In genomic region chr17:76473541-76473985, GRCh38 we compare ENCODE assay signal across 11 cellular contexts. TPM values are rescaled to one million over a fixed set of nuclear protein-coding genes. Genes with fewer than 3 reads are reported as not detected.
DNase-seq lines count a peak whose midpoint lies in the region; ATAC-seq and TF ChIP-seq lines count a peak whose summit lies in the region.
"Had no signal": no experiment of that assay in that cellular context is flagged by ENCODE, and none has a peak within 500 bp of the region (broad histone marks: within the 10 kb centered on the region; RNA-seq: fewer than 3 reads in every experiment).

No MANE protein-coding gene starts in this region.

- H3K27me3 ChIP-seq in neural progenitor cell = no peaks in the 10 kb centered on the region
- H3K27me3 ChIP-seq: gastroesophageal sphincter had no signal

- H3K9me3 ChIP-seq in HEK293 (ENCODE audit: control insufficient read depth, insufficient read depth, low read depth, low read length) (no peaks in the 10 kb centered on the region), neural progenitor cell (ENCODE audit: low read depth) (no peaks in the 10 kb centered on the region)
- H3K9me3 ChIP-seq: gastroesophageal sphincter had no signal

- H3K4me3 Mint-ChIP-seq in chondrocyte (ENCODE audit: unreplicated experiment) (no peak overlapping the region), neural progenitor cell (no peak overlapping the region)

- H3K9ac ChIP-seq in neural progenitor cell = no peak overlapping the region

- H3K27me3 Mint-ChIP-seq in chondrocyte (ENCODE audit: low read depth) (no peaks in the 10 kb centered on the region), neural progenitor cell (ENCODE audit: insufficient read depth, low read depth) (peaks cover 10% of the 10 kb centered on the region)

- peak; percentile 47 for DNase-seq in DMS53 (lab: John Stamatoyannopoulos, UW)
- DNase-seq in DMS53 treated with DMSO at 0.1 percent for 48 hours (lab: John Stamatoyannopoulos, UW; ENCODE audit: unreplicated experiment) = no peak
- DNase-seq in chondrocyte (ENCODE audit: low spot score) = peak; percentile 90
- DNase-seq in neural progenitor cell (ENCODE audit: low spot score) = peak; percentile 68
- no peak for DNase-seq in putamen (ENCODE audit: low spot score)
- DNase-seq: NCI-H1694 had no signal

- no peak overlapping the region for H2AFZ ChIP-seq in neural progenitor cell (replicated peaks)

- no peak overlapping the region for H3K4me3 ChIP-seq in HEK293 (ENCODE audit: low read depth, low read length)
- no peak overlapping the region for H3K4me3 ChIP-seq in neural progenitor cell
- H3K4me3 ChIP-seq: gastroesophageal sphincter had no signal

- no peak overlapping the region for H3K27ac Mint-ChIP-seq in chondrocyte (ENCODE audit: unreplicated experiment)
- H3K27ac Mint-ChIP-seq in neural progenitor cell = no peak overlapping the region

- ATAC-seq in HG03354 (IDR thresholded peaks at IDR 0.05; ENCODE audit: poor library complexity, severe bottlenecking, unreplicated experiment) (no peak), GM18867 (IDR thresholded peaks at IDR 0.05; ENCODE audit: unreplicated experiment) (no peak)
- ATAC-seq: gastroesophageal sphincter had no signal

- no peaks in the 10 kb centered on the region for H3K4me1 ChIP-seq in HEK293 (ENCODE audit: control insufficient read depth, insufficient read depth, low read length)
- no peaks in the 10 kb centered on the region for H3K4me1 ChIP-seq in neural progenitor cell
- H3K4me1 ChIP-seq: gastroesophageal sphincter had no signal

- no peak overlapping the region for H3K4me2 ChIP-seq in neural progenitor cell

- POLR2A ChIA-PET in HEK293 (lab: Yijun Ruan, JAX) = no interaction called here

- H4K20me1 ChIP-seq in neural progenitor cell (ENCODE audit: low read depth) = no peaks in the 10 kb centered on the region

- H3K36me3 ChIP-seq in HEK293 (ENCODE audit: control insufficient read depth in 2 of 2, insufficient read depth in 1 of 2, low read length in 2 of 2) = peaks cover 0 to 14% of the 10 kb centered on the region in 2 experiments; a peak in 1 of 3 replicates
- no peaks in the 10 kb centered on the region for H3K36me3 ChIP-seq in neural progenitor cell

- H3F3A ChIP-seq in neural progenitor cell (ENCODE audit: low read depth) = no peaks in the 10 kb centered on the region

- no peaks in the 10 kb centered on the region for H3K36me3 Mint-ChIP-seq in chondrocyte (ENCODE audit: low read depth)
- no peaks in the 10 kb centered on the region for H3K36me3 Mint-ChIP-seq in neural progenitor cell

- 0 out of 2 replicates have a peak, but pooled peaks have one; percentile 44 for TF ChIP-seq CTCF in HEK293 (tag by site-specific recombination; IDR thresholded peaks at IDR 0.05)
- peak; percentile 65 for TF ChIP-seq CTCF in chondrocyte (IDR thresholded peaks at IDR 0.05)
- TF ChIP-seq CTCF in neural progenitor cell (IDR thresholded peaks at IDR 0.05) = peak; percentile 55

- no peaks in the 10 kb centered on the region for H3K4me1 Mint-ChIP-seq in chondrocyte (ENCODE audit: low read depth)
- peaks cover 5% of the 10 kb centered on the region for H3K4me1 Mint-ChIP-seq in neural progenitor cell

- H3K9me3 Mint-ChIP-seq in chondrocyte (ENCODE audit: low read depth) (no peaks in the 10 kb centered on the region), neural progenitor cell (no peaks in the 10 kb centered on the region)

- CTCF ChIA-PET in HEK293 (lab: Yijun Ruan, JAX) = interaction anchor here (0.6 to 1.8 kb wide), 6 partner anchors 25 to 196 kb away, joined by 3 to 6 read pairs (median 3); no protein-coding TSS in a partner anchor

- no peak overlapping the region for H3K27ac ChIP-seq in HEK293 (ENCODE audit: extremely low read depth, low read depth, low read length)
- no peak overlapping the region for H3K27ac ChIP-seq in neural progenitor cell
- H3K27ac ChIP-seq: gastroesophageal sphincter had no signal

- H3K79me2 ChIP-seq in neural progenitor cell (ENCODE audit: low read depth) = no peaks in the 10 kb centered on the region

TF ChIP-seq in HEK293, 187 proteins besides CTCF, POLR2A, EP300 and RAD21:
- TF ChIP-seq, protein P1, sequence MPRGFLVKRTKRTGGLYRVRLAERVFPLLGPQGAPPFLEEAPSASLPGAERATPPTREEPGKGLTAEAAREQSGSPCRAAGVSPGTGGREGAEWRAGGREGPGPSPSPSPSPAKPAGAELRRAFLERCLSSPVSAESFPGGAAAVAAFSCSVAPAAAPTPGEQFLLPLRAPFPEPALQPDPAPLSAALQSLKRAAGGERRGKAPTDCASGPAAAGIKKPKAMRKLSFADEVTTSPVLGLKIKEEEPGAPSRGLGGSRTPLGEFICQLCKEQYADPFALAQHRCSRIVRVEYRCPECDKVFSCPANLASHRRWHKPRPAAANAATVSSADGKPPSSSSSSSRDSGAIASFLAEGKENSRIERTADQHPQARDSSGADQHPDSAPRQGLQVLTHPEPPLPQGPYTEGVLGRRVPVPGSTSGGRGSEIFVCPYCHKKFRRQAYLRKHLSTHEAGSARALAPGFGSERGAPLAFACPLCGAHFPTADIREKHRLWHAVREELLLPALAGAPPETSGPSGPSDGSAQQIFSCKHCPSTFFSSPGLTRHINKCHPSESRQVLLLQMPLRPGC (tag by site-specific recombination; IDR thresholded peaks at IDR 0.05) = no peak
- TF ChIP-seq, protein P2, sequence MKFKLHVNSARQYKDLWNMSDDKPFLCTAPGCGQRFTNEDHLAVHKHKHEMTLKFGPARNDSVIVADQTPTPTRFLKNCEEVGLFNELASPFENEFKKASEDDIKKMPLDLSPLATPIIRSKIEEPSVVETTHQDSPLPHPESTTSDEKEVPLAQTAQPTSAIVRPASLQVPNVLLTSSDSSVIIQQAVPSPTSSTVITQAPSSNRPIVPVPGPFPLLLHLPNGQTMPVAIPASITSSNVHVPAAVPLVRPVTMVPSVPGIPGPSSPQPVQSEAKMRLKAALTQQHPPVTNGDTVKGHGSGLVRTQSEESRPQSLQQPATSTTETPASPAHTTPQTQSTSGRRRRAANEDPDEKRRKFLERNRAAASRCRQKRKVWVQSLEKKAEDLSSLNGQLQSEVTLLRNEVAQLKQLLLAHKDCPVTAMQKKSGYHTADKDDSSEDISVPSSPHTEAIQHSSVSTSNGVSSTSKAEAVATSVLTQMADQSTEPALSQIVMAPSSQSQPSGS (tag by site-specific recombination; IDR thresholded peaks at IDR 0.05; ENCODE audit: low read depth) = 0 out of 2 replicates have a peak, but pooled peaks have one; percentile 4

RNA-seq across cellular contexts. Expression of gene AANAT, which starts 6.2 kb away (rescaled TPM):
- total RNA-seq in chondrocyte = not detected in 3 replicates
- not detected in 2 replicates for total RNA-seq in neural progenitor cell (ENCODE audit: low replicate concordance)
- total RNA-seq: gastroesophageal sphincter, omental fat pad had no signal

RNA-seq across cellular contexts. Expression of gene UBE2O, which starts 20.6 kb away (rescaled TPM):
- total RNA-seq in chondrocyte (20.0 to 22.1 TPM (median 22.0 TPM) in 3 replicates), neural progenitor cell (ENCODE audit: low replicate concordance) (20.6 and 46.6 TPM in 2 replicates)

RNA-seq across cellular contexts. Expression of gene RHBDF2, which starts 27.7 kb away (rescaled TPM):
- total RNA-seq in chondrocyte (4.7 to 5.4 TPM (median 4.9 TPM) in 3 replicates), neural progenitor cell (ENCODE audit: low replicate concordance) (0.79 and 5.0 TPM in 2 replicates)

Comparison
In these comparisons a context has a peak if more than half of its experiments do, and no peak if none do; other contexts are left out.
1. DNase-seq: peak in DMS53 (single experiment), chondrocyte (single experiment) and neural progenitor cell (single experiment); none in DMS53 treated with DMSO at 0.1 percent for 48 hours (single experiment) and putamen (single experiment).
2. Peak in every context shown above with its lines, with median percentiles within 50 percentile points of each other: CTCF ChIP-seq.